17 cellular contexts compared by ENCODE assay signal in genomic region chr3:67460841-67461240, GRCh38.
"Had no signal": no experiment of that assay in that cellular context is flagged by ENCODE, and none has a peak within 500 bp of the region (broad histone marks: within the 10 kb centered on the region; RNA-seq: fewer than 3 reads in every experiment).

No MANE protein-coding gene starts in this region.

- H3K36me3 ChIP-seq: adrenal gland, transverse colon had no signal

- H3K27me3 ChIP-seq: adrenal gland, esophagus muscularis mucosa, transverse colon had no signal

- H3K27ac Mint-ChIP-seq: memory B cell; naive thymus-derived CD4-positive, alpha-beta T cell had no signal

- H3K27me3 Mint-ChIP-seq: memory B cell; naive thymus-derived CD4-positive, alpha-beta T cell had no signal

- ATAC-seq: left ventricle myocardium superior; mucosa of descending colon; naive thymus-derived CD4-positive, alpha-beta T cell; stimulated activated naive CD8-positive, alpha-beta T cell treated with anti-CD3 and anti-CD28 coated beads, Interleukin-15, Interleukin-2, amounts not matched to agents 100 U/mL and 50 U/mL, for 24 hours had no signal

- H3K4me3 ChIP-seq: adrenal gland, esophagus muscularis mucosa, mucosa of descending colon, transverse colon had no signal

- H3K4me1 Mint-ChIP-seq: memory B cell had no signal

- H3K4me3 Mint-ChIP-seq: memory B cell; naive thymus-derived CD4-positive, alpha-beta T cell had no signal

- H3K4me1 ChIP-seq: adrenal gland, transverse colon had no signal

- DNase-seq: activated CD4-positive, alpha-beta T cell treated with anti-CD3 and anti-CD28 coated beads, Interleukin-2, amount 50 U/mL, for 48 hours; activated naive CD4-positive, alpha-beta T cell treated with anti-CD3 and anti-CD28 coated beads, Interleukin-2, amount 50 U/mL, for 16 hours; activated T-cell treated with anti-CD3 and anti-CD28 coated beads, Interleukin-2, amount 50 U/mL, for 1 hour; adrenal gland; glutamatergic neuron; left ventricle myocardium superior; mucosa of descending colon; naive thymus-derived CD4-positive, alpha-beta T cell; posterior cingulate gyrus; small intestine; stimulated activated naive CD8-positive, alpha-beta T cell treated with anti-CD3 and anti-CD28 coated beads, Interleukin-15, Interleukin-2, amounts not matched to agents 100 U/mL and 50 U/mL, for 24 hours; transverse colon had no signal

- FAIRE-seq: colon, endometrium, small intestine had no signal

- H3K9me3 Mint-ChIP-seq: memory B cell had no signal

- H3K9me3 ChIP-seq: adrenal gland, esophagus muscularis mucosa, mucosa of descending colon, transverse colon had no signal

- H3K27ac ChIP-seq: adrenal gland, esophagus muscularis mucosa, transverse colon, VCaP had no signal
